1 cellular context compared by ENCODE assay signal in the genomic region with DNA sequence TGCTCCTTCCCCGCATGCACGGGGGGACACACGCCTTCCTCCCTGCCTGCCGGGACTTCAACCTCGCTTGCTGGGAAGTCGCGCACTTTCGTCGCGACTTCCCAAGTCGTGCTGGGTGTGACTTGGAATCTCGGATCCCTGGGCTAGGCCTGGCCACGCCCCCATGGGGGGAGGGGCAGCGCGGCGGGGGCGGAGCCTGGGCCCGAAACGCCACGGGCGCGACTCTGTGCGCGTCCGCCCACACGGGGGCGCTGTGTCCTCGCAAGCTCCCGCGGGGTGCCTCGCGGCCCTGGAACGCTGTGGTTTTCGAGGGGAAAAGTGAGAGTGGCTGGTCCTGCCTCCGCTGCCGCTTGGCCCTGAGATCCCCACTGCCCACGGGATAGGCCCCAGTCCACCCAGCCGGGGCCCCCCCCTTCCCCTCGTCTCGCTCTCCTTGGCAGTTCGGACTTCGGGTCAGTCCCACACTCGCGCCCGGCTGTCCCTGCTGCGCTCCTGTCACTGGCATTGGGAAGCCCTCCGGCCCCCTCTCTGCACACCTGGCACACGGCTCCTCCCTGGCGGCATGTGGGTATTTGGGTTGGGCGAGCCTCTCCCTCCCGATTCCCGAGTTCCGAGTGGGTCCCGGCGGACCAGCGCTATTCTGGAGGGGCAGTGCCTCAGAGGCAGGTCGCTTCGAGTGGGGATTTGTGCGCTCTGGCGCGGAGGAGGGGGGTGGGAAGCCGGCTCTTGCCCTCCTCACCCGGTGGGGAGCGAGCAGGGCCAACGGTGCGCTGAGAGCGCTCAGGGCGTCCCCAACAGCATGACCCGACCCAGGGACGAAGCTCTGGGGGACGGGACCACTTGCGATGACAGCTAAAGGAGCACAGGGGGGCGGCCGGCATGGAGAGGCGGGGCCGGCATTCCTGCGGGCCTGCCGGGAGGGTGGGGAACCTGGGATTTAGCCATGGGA.
TF ChIP-seq lines count a peak whose summit lies in the region.

No MANE protein-coding gene starts in this region.

TF ChIP-seq in IMR-90, 13 proteins besides CTCF, POLR2A, EP300 and RAD21:
- TF ChIP-seq RFX5 (IDR thresholded peaks at IDR 0.05; ENCODE audit: low read depth, low read length) = no peak
- TF ChIP-seq MAZ (IDR thresholded peaks at IDR 0.05; ENCODE audit: borderline replicate concordance, low read depth, low read length) = peak; percentile 80; the same call in 1 of the 2 replicates
- TF ChIP-seq RCOR1 (IDR thresholded peaks at IDR 0.05; ENCODE audit: insufficient replicate concordance, low read length) = no peak
- TF ChIP-seq FOS (IDR thresholded peaks at IDR 0.05; ENCODE audit: low read depth, low read length) = no peak
- TF ChIP-seq NFE2L2 (IDR thresholded peaks at IDR 0.05; ENCODE audit: low read depth, low read length) = no peak
- peak; percentile 31; the same call in 1 of the 2 replicates for TF ChIP-seq BHLHE40 (IDR thresholded peaks at IDR 0.05; ENCODE audit: low read depth, low read length)
- TF ChIP-seq, protein P1, sequence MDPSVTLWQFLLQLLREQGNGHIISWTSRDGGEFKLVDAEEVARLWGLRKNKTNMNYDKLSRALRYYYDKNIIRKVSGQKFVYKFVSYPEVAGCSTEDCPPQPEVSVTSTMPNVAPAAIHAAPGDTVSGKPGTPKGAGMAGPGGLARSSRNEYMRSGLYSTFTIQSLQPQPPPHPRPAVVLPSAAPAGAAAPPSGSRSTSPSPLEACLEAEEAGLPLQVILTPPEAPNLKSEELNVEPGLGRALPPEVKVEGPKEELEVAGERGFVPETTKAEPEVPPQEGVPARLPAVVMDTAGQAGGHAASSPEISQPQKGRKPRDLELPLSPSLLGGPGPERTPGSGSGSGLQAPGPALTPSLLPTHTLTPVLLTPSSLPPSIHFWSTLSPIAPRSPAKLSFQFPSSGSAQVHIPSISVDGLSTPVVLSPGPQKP (IDR thresholded peaks at IDR 0.05; ENCODE audit: borderline replicate concordance, low read depth, low read length) = no peak
- 0 out of 2 replicates have a peak, but pooled peaks have one; percentile 43 for TF ChIP-seq MXI1 (IDR thresholded peaks at IDR 0.05; ENCODE audit: borderline replicate concordance, low read depth, low read length)
- no peak for TF ChIP-seq CEBPB (IDR thresholded peaks at IDR 0.05; ENCODE audit: low read depth, low read length)
- no peak for TF ChIP-seq MAFK (IDR thresholded peaks at IDR 0.05; ENCODE audit: low read depth, low read length)
- TF ChIP-seq CHD1 (IDR thresholded peaks at IDR 0.05; ENCODE audit: low read depth, low read length) = no peak
- TF ChIP-seq SMC3 (IDR thresholded peaks at IDR 0.05; ENCODE audit: low read depth, low read length) = peak; percentile 79
- TF ChIP-seq, protein P2, sequence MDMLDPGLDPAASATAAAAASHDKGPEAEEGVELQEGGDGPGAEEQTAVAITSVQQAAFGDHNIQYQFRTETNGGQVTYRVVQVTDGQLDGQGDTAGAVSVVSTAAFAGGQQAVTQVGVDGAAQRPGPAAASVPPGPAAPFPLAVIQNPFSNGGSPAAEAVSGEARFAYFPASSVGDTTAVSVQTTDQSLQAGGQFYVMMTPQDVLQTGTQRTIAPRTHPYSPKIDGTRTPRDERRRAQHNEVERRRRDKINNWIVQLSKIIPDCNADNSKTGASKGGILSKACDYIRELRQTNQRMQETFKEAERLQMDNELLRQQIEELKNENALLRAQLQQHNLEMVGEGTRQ (IDR thresholded peaks at IDR 0.05; ENCODE audit: low read depth, low read length) = no peak
